22 cellular contexts compared by ENCODE assay signal in the genomic region with DNA sequence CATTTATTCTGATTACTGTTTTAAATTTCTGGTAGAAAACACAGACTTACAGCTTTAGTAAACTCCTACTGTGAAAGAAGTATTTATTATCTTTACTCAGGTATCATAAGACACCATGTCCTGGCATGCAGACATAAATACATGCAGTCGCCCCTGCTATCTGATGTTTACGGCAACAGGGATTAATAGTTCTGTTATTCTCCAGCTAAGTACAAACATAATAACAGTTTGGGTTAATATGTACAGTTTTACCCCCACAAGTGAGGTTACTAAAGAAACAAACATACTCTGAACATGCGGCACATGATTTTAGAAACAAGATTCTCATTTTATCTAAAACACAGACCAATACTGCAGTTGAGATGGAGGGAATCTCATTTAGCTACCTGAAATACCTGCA.
"Had no signal": no experiment of that assay in that cellular context is flagged by ENCODE, and none has a peak within 500 bp of the region (broad histone marks: within the 10 kb centered on the region; RNA-seq: fewer than 3 reads in every experiment).

No MANE protein-coding gene starts in this region.

- ATAC-seq: effector memory CD8-positive, alpha-beta T cell; left colon; mucosa of descending colon; naive thymus-derived CD4-positive, alpha-beta T cell; stimulated activated naive B cell treated with anti-CD40 and anti-IgM and Interleukin-4, amounts not matched to agents 10 μg/mL and 1 μg/mL and 100 μg/mL, for 72 hours had no signal

- H3K4me3 ChIP-seq: cardiac muscle cell, coronary artery, esophagus squamous epithelium, mucosa of descending colon, prostate gland, right atrium auricular region, sigmoid colon, thoracic aorta had no signal

- H3K27ac ChIP-seq: cardiac muscle cell, prostate gland, thoracic aorta had no signal

- H3K4me1 ChIP-seq: prostate gland, sigmoid colon had no signal

- FAIRE-seq: endometrium, frontal cortex, small intestine had no signal

- H3K36me3 ChIP-seq: cardiac muscle cell, esophagus squamous epithelium, prostate gland, right atrium auricular region, sigmoid colon, thoracic aorta had no signal

- H3K9me3 ChIP-seq: esophagus squamous epithelium, mucosa of descending colon, prostate gland, sigmoid colon, thoracic aorta had no signal

- H3K27me3 ChIP-seq: cardiac muscle cell, right atrium auricular region, sigmoid colon had no signal

- DNase-seq: effector memory CD8-positive, alpha-beta T cell; erythroblast; esophagus squamous epithelium; kidney glomerular epithelial cell; left colon; mesenchymal stem cell; mucosa of descending colon; naive thymus-derived CD4-positive, alpha-beta T cell; nucleus accumbens; sigmoid colon; small intestine; stimulated activated CD4-positive, alpha-beta T cell treated with anti-CD3 and anti-CD28 coated beads, Interleukin-15, amount 100 ng/mL, for 24 hours; stimulated activated CD4-positive, alpha-beta T cell treated with anti-CD3 and anti-CD28 coated beads, Interleukin-2, amount 100 ng/mL, for 48 hours; stimulated activated naive B cell treated with anti-CD40 and anti-IgM and Interleukin-4, amounts not matched to agents 10 μg/mL and 1 μg/mL and 100 μg/mL, for 72 hours; trophoblast cell had no signal
